ENCODE assay signal across 8 cellular contexts in the genomic region with DNA sequence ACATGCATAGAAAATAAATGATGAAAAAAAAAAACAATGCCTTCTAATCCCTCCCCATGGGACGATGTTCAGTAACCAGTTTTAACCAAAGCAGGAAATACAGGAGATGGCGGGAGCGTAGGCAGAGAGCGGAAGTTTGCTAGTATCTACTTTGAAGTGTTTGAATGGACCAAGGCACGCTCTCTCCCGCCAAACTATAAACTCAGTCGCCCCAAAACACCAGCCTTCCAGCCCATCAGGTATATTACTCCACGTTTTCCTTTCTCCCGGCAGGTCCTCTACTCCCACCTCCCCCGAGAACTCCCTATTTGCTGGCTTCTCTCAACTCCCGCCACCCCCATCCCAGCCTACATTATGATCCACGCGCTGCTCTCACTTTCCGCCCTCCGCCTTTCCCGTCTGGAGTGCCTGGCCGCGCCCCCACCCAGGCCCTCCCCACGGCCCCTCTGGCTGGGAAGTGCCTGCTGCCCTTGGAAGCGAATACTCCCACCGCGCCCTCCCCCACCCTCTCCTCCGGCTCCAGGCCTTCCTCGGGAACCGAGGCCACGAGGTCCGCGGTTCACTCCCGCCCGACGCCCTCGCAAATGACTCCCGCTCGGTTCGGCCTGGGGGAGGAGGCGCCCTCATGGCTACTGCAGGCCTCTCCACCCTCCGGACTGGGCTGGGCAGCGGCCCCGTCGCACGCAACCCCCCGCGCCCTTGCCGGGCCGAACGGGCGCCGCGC. TPM values are rescaled to one million over a fixed set of nuclear protein-coding genes. Genes with fewer than 3 reads are reported as not detected.
DNase-seq lines count a peak whose midpoint lies in the region; ATAC-seq and TF ChIP-seq lines count a peak whose summit lies in the region.

No MANE protein-coding gene starts in this region.

- peaks cover 0 to 9% (median 0%) of the 10 kb centered on the region in 9 donors for H3K36me3 ChIP-seq in heart left ventricle
- H3K36me3 ChIP-seq in uterus = no peaks in the 10 kb centered on the region

- 1 to 2% (median 1%) methylated on average over 21 to 49 of the region's 49 CpGs for WGBS in heart left ventricle, 4 donors

- DNase-seq in GF-D8 (lab: John Stamatoyannopoulos, UW) = peak; percentile 40
- peak; percentile 83 for DNase-seq in NB4 (ENCODE audit: low read depth)
- peak; percentile 53 for DNase-seq in activated naive CD8-positive, alpha-beta T cell treated with anti-CD3 and anti-CD28 coated beads, Interleukin-2, amount 50 U/mL, for 24 hours
- DNase-seq in heart left ventricle = peak; percentile 60 to 78 (median 71)
- DNase-seq in pons (ENCODE audit: low spot score) = peak; percentile 72
- peak; percentile 53 to 54 for DNase-seq in uterus

- no peaks in the 10 kb centered on the region for H3K27me3 Mint-ChIP-seq in activated naive CD8-positive, alpha-beta T cell treated with anti-CD3 and anti-CD28 coated beads, Interleukin-2, amount 50 U/mL, for 24 hours

- ATAC-seq in HG02610 (IDR thresholded peaks at IDR 0.05; ENCODE audit: unreplicated experiment) = peak; percentile 27
- ATAC-seq in SK-N-SH treated with all-trans-retinoic acid at 6 μM for 48 hours = peak; percentile 68
- ATAC-seq in activated naive CD8-positive, alpha-beta T cell treated with anti-CD3 and anti-CD28 coated beads, Interleukin-2, amount 50 U/mL, for 24 hours = peak; percentile 33
- ATAC-seq in heart left ventricle = peak; percentile 27 to 69 (median 60)

- peak overlapping the region; percentile 70 for H3K4me3 ChIP-seq in NB4 (ENCODE audit: low read depth, low read length)
- peak overlapping the region; percentile 73 to 100 (median 97) for H3K4me3 ChIP-seq in heart left ventricle
- peak overlapping the region; percentile 68 to 99 for H3K4me3 ChIP-seq in uterus

- H3K9me3 ChIP-seq in heart left ventricle (no peaks in the 10 kb centered on the region), uterus (no peaks in the 10 kb centered on the region)

- peaks cover 46% of the 10 kb centered on the region for H3K4me1 Mint-ChIP-seq in activated naive CD8-positive, alpha-beta T cell treated with anti-CD3 and anti-CD28 coated beads, Interleukin-2, amount 50 U/mL, for 24 hours

- H3K27me3 ChIP-seq in heart left ventricle = no peaks in the 10 kb centered on the region
- no peaks in the 10 kb centered on the region for H3K27me3 ChIP-seq in uterus

- H3K4me1 ChIP-seq in heart left ventricle (peaks cover 8 to 52% (median 38%) of the 10 kb centered on the region in 12 donors), uterus (no peaks in the 10 kb centered on the region)

- intact Hi-C loops in heart left ventricle (cut with DNase I) (loop anchor here in 5 of 10 donors (2.0 to 10.0 kb wide), 6 partner anchors 211 to 729 kb away; partner anchors contain the start of genes CCDC149 (in 3 of the 5), SOD3 (in 3 of the 5) and ZCCHC4 (in 2 of the 5)), uterus (cut with DNase I; ENCODE audit: low total_unique reads) (no loop called here)

- peak overlapping the region; percentile 99 for H3K4me3 Mint-ChIP-seq in activated naive CD8-positive, alpha-beta T cell treated with anti-CD3 and anti-CD28 coated beads, Interleukin-2, amount 50 U/mL, for 24 hours

- peaks cover 42% of the 10 kb centered on the region for H3K36me3 Mint-ChIP-seq in activated naive CD8-positive, alpha-beta T cell treated with anti-CD3 and anti-CD28 coated beads, Interleukin-2, amount 50 U/mL, for 24 hours (ENCODE audit: low read depth)

- TF ChIP-seq CTCF in NB4 (IDR thresholded peaks at IDR 0.05; ENCODE audit: low read depth, low read length) (no peak), heart left ventricle (IDR thresholded peaks at IDR 0.05) (no peak), uterus (IDR thresholded peaks at IDR 0.05) (peak in 1 of 4 experiments; percentile 10)

- H3K27ac ChIP-seq in heart left ventricle (peak overlapping the region; percentile 90 to 99 (median 98)), uterus (peak overlapping the region; percentile 95 to 99)

- peak overlapping the region; percentile 99 for H3K27ac Mint-ChIP-seq in activated naive CD8-positive, alpha-beta T cell treated with anti-CD3 and anti-CD28 coated beads, Interleukin-2, amount 50 U/mL, for 24 hours

- no peaks in the 10 kb centered on the region for H3K9me3 Mint-ChIP-seq in activated naive CD8-positive, alpha-beta T cell treated with anti-CD3 and anti-CD28 coated beads, Interleukin-2, amount 50 U/mL, for 24 hours

- no peak for TF ChIP-seq POLR2A in NB4 (IDR thresholded peaks at IDR 0.05; ENCODE audit: extremely low read depth, insufficient read length)
- no peak for TF ChIP-seq POLR2A in heart left ventricle (IDR thresholded peaks at IDR 0.05)
- no peak for TF ChIP-seq POLR2A in uterus (IDR thresholded peaks at IDR 0.05)

TF ChIP-seq in SK-N-SH treated with all-trans-retinoic acid at 6 μM for 48 hours, 23 proteins besides CTCF, POLR2A, EP300 and RAD21:
- TF ChIP-seq TCF4 (CRISPR knock-in tag; IDR thresholded peaks at IDR 0.05; ENCODE audit: borderline replicate concordance) (no peak), ZNF70 (CRISPR knock-in tag; IDR thresholded peaks at IDR 0.05) (no peak), CREB5 (CRISPR knock-in tag; IDR thresholded peaks at IDR 0.05; ENCODE audit: low read depth) (no peak), CSDC2 (CRISPR knock-in tag; IDR thresholded peaks at IDR 0.05) (no peak), OSR1 (CRISPR knock-in tag; IDR thresholded peaks at IDR 0.05) (no peak), RARB (CRISPR knock-in tag; IDR thresholded peaks at IDR 0.05) (no peak), SNAI2 (CRISPR knock-in tag; IDR thresholded peaks at IDR 0.05) (no peak), ISL1 (CRISPR knock-in tag; IDR thresholded peaks at IDR 0.05) (no peak), PPARA (CRISPR knock-in tag; IDR thresholded peaks at IDR 0.05; ENCODE audit: borderline replicate concordance) (no peak), GLIS3 (CRISPR knock-in tag; IDR thresholded peaks at IDR 0.05) (no peak), ESRRG (CRISPR knock-in tag; IDR thresholded peaks at IDR 0.05) (no peak), ARNTL (CRISPR knock-in tag; IDR thresholded peaks at IDR 0.05; ENCODE audit: borderline replicate concordance, low read depth) (no peak), ZNF8 (CRISPR knock-in tag; IDR thresholded peaks at IDR 0.05) (no peak), TOX (CRISPR knock-in tag; IDR thresholded peaks at IDR 0.05; ENCODE audit: borderline replicate concordance) (no peak), ZFP30 (CRISPR knock-in tag; IDR thresholded peaks at IDR 0.05) (no peak), ZFP3 (CRISPR knock-in tag; IDR thresholded peaks at IDR 0.05) (no peak)
- TF ChIP-seq, protein P1, sequence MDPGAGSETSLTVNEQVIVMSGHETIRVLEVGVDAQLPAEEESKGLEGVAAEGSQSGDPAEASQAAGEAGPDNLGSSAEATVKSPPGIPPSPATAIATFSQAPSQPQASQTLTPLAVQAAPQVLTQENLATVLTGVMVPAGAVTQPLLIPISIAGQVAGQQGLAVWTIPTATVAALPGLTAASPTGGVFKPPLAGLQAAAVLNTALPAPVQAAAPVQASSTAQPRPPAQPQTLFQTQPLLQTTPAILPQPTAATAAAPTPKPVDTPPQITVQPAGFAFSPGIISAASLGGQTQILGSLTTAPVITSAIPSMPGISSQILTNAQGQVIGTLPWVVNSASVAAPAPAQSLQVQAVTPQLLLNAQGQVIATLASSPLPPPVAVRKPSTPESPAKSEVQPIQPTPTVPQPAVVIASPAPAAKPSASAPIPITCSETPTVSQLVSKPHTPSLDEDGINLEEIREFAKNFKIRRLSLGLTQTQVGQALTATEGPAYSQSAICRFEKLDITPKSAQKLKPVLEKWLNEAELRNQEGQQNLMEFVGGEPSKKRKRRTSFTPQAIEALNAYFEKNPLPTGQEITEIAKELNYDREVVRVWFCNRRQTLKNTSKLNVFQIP (CRISPR knock-in tag; IDR thresholded peaks at IDR 0.05; ENCODE audit: borderline replicate concordance, low read depth) = no peak

RNA-seq across cellular contexts. Expression of gene DHX15, which starts 0.7 kb away (rescaled TPM):
- total RNA-seq in heart left ventricle (10 to 100 TPM; 45.4 to 67.8 (median 58.0) TPM), uterus (100 to 1,000 TPM; 113 to 334 (median 139) TPM)
- polyA plus RNA-seq in heart left ventricle = 10 to 100 TPM; 24.0 to 52.7 TPM

Comparison
In these comparisons a context has a peak if more than half of its experiments do, and no peak if none do; other contexts are left out.
1. Peak in every context shown above with its lines: DNase-seq, ATAC-seq, H3K4me3 ChIP-seq and H3K27ac ChIP-seq.